Comparison of ENCODE assay signal across 10 cellular contexts in the genomic region with DNA sequence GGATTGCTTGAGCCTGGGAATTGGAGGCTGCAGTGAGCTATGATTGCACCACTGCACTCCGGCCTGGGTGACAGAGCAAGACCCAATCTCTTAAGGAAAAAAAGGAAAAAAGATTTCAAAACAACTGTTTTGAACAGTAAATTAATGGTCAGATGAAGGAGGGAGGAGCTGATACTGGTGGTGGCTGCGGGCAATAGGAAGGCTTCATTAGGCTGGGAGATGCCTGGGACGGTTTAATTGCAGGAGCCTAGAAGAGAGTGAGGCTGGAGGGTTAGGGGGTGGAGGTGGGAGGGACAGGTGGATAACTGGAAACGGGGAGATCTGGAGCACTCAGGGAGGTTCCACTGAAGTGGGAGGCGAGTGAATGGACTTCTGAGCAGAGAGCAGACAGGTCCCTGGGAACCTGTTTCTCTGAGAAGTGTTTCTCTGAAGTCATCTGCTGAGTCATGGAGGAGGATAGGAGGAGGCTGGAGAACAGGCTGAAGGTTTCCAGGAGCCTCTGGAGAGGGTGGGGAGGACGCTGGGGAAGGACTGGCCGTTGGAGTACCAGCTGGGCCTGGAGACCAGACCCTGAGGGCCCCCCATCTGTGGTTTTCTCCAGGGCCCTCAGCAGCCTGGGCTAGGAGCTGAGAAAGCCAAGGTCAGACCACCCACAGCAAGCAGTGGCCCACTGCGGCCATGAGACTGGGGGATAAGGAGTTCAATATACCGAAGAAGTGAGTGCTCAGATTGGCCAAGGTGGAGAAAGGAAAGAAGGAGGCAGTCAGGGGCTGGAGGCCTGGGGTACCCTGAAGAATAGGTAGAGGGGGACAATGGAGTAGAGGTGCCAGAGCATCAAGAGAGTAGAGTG. TPM values are rescaled to one million over a fixed set of nuclear protein-coding genes. Genes with fewer than 3 reads are reported as not detected.
A peak's percentile ranks its signal among the peaks of the same experiment; 100 is the strongest.
DNase-seq lines count a peak whose midpoint lies in the region; ATAC-seq, FAIRE-seq and TF ChIP-seq lines count a peak whose summit lies in the region.
"Had no signal": no experiment of that assay in that cellular context is flagged by ENCODE, and none has a peak within 500 bp of the region (broad histone marks: within the 10 kb centered on the region; RNA-seq: fewer than 3 reads in every experiment).

No MANE protein-coding gene starts in this region.

- DNase-seq in AG04450 (ENCODE audit: low read depth, low spot score) = peak; percentile 51
- DNase-seq in HPDE6-E6E7 (ENCODE audit: extremely low spot score) = peak; percentile 79
- peak; percentile 85 to 96 (median 88) for DNase-seq in K562 (ENCODE audit: extremely low read depth in 1 of 4, low spot score in 3 of 4)
- DNase-seq in HepG2 (ENCODE audit: low spot score) = no peak
- no peak for DNase-seq in GM12891 (ENCODE audit: insufficient read length, low spot score)
- DNase-seq in NCI-H2196 (lab: John Stamatoyannopoulos, UW; ENCODE audit: unreplicated experiment) = no peak
- no peak for DNase-seq in HuH-7.5 (ENCODE audit: low spot score)
- no peak for DNase-seq in KG1 (lab: John Stamatoyannopoulos, UW)
- DNase-seq: activated B cell treated with CpG ODN at 0.5 μM for 24 hours had no signal

- TF ChIP-seq EP300 in K562 (IDR thresholded peaks at IDR 0.05; ENCODE audit: low read length) (peak; percentile 78), HepG2 (IDR thresholded peaks at IDR 0.05; ENCODE audit: low read depth in 2 of 2, low read length in 2 of 2) (no peak), HepG2 (CRISPR knock-in tag; IDR thresholded peaks at IDR 0.05; ENCODE audit: borderline replicate concordance) (no peak)

- peaks cover 42 to 50% of the 10 kb centered on the region in 2 experiments for H3K4me1 ChIP-seq in K562 (replicated peaks in 1 of 2; ENCODE audit: control insufficient read depth in 2 of 2, insufficient read depth in 2 of 2, low read length in 2 of 2)
- peaks cover 38% of the 10 kb centered on the region for H3K4me1 ChIP-seq in HepG2 (ENCODE audit: insufficient read depth, low read length)

- H2AFZ ChIP-seq in K562 (ENCODE audit: low read depth, low read length) (peak overlapping the region; percentile 96), HepG2 (ENCODE audit: low read length) (no peak overlapping the region)

- CTCF ChIA-PET in AG04450 (lab: Charles Lee) = interaction anchor here (0.9 kb wide), 1 partner anchor 12 kb away, joined by 8 read pairs; no protein-coding TSS in a partner anchor
- CTCF ChIA-PET in K562 (lab: Yijun Ruan, JAX; ENCODE audit: low intra/inter-chr PET ratio) = interaction anchor here (0.6 kb wide), 1 partner anchor 85 kb away, joined by 4 read pairs; no protein-coding TSS in a partner anchor
- CTCF ChIA-PET in HepG2 (lab: Yijun Ruan, JAX; ENCODE audit: low intra/inter-chr PET ratio, low total read pairs) = no interaction called here

- FAIRE-seq in K562 (lab: Jason Lieb, UNC) (peak; percentile 99), HepG2 (lab: Jason Lieb, UNC) (no peak), GM12891 (lab: Jason Lieb, UNC) (no peak)

- peak; percentile 84 for TF ChIP-seq POLR2A in K562 (conservative IDR thresholded peaks at IDR 0.05)
- no peak for TF ChIP-seq POLR2A in HepG2 (IDR thresholded peaks at IDR 0.05; ENCODE audit: insufficient read depth in 1 of 2, low read depth in 2 of 2, low read length in 2 of 2)
- TF ChIP-seq POLR2A in GM12891 (IDR thresholded peaks at IDR 0.05; ENCODE audit: low read depth, low read length) = no peak

- H3K9me3 ChIP-seq in AG04450 (ENCODE audit: control insufficient read depth, insufficient read depth, low read length) (no peaks in the 10 kb centered on the region), K562 (replicated peaks; ENCODE audit: control insufficient read depth, insufficient read depth, low read depth, low read length) (no peaks in the 10 kb centered on the region), HepG2 (ENCODE audit: low read length) (no peaks in the 10 kb centered on the region)

- no peaks in the 10 kb centered on the region for H3K9me1 ChIP-seq in K562 (ENCODE audit: control insufficient read depth, insufficient read depth, low read length)

- H3K79me2 ChIP-seq in K562 (ENCODE audit: control insufficient read depth, insufficient read depth, low read length) (0 out of 3 replicates have a peak, but pooled peaks cover 2% of the 10 kb centered on the region), HepG2 (ENCODE audit: insufficient read depth, low read length) (no peaks in the 10 kb centered on the region)

- peak overlapping the region; percentile 67 for H3K4me2 ChIP-seq in K562 (ENCODE audit: insufficient read depth, low read length)
- H3K4me2 ChIP-seq in HepG2 (ENCODE audit: low read depth, low read length) = no peak overlapping the region

- TF ChIP-seq RAD21 in K562 (CRISPR knock-in tag; conservative IDR thresholded peaks at IDR 0.05 in 1 of 2, IDR thresholded peaks at IDR 0.05 in 1 of 2) (0 out of 4 replicates have a peak, but pooled peaks of 1 of the 2 experiments have one; percentile 14), HepG2 (CRISPR knock-in tag; IDR thresholded peaks at IDR 0.05) (no peak)

- intact Hi-C loops in K562 (cut with micrococcal nuclease) = no loop called here
- intact Hi-C loops in HepG2 (cut with micrococcal nuclease; ENCODE audit: unreplicated experiment) = no loop called here

- H3K27ac ChIP-seq in AG04450 (ENCODE audit: low read depth, low read length) = peak overlapping the region; percentile 52
- H3K27ac ChIP-seq in K562 (ENCODE audit: extremely low read depth, low read depth, low read length) = peak overlapping the region; percentile 94
- H3K27ac ChIP-seq in HepG2 (ENCODE audit: extremely low read length, insufficient read depth, low read length) = no peak overlapping the region

- no peaks in the 10 kb centered on the region for H4K20me1 ChIP-seq in K562 (replicated peaks; ENCODE audit: control insufficient read depth, insufficient read depth, low read length)
- H4K20me1 ChIP-seq in HepG2 (ENCODE audit: insufficient read depth, low read length) = no peaks in the 10 kb centered on the region

- no peaks in the 10 kb centered on the region for H3K36me3 ChIP-seq in K562 (ENCODE audit: control insufficient read depth, insufficient read depth, low read length)
- H3K36me3 ChIP-seq in HepG2 (replicated peaks in 1 of 2; ENCODE audit: control insufficient read depth in 1 of 2, insufficient read depth in 2 of 2, low read length in 2 of 2) = no peaks in the 10 kb centered on the region

- WGBS in K562 (ENCODE audit: insufficient coverage, low coverage, missing lambda C conversion rate) = 12% methylated on average over 9 of the region's 9 CpGs
- WGBS in HepG2 (ENCODE audit: low lambda C conversion rate) = 41% methylated on average over 9 of the region's 9 CpGs

- H3K27me3 ChIP-seq in AG04450 (ENCODE audit: control insufficient read depth, insufficient read depth, low read length) (no peaks in the 10 kb centered on the region), K562 (ENCODE audit: control insufficient read depth in 2 of 2, insufficient read depth in 2 of 2, low read length in 2 of 2) (no peaks in the 10 kb centered on the region), HepG2 (ENCODE audit: control insufficient read depth in 1 of 2, insufficient read depth in 2 of 2, low read length in 2 of 2) (peaks cover 2 to 4% of the 10 kb centered on the region in 2 experiments; a peak in 1 of 5 replicates)

- H3K4me3 ChIP-seq in AG04450 (ENCODE audit: low read depth, low read length) (no peak overlapping the region), K562 (peak overlapping the region; percentile 8; the same call in 1 of the 2 replicates), HepG2 (replicated peaks in 1 of 3; ENCODE audit: insufficient read depth in 1 of 3, low read depth in 2 of 3, low read length in 3 of 3) (no peak overlapping the region)

- H3K9ac ChIP-seq in K562 (ENCODE audit: insufficient read depth in 1 of 2, low read depth in 2 of 2, low read length in 2 of 2) (peak overlapping the region; percentile 84 to 88), HepG2 (ENCODE audit: insufficient read depth, low read depth, low read length) (no peak overlapping the region)

- ATAC-seq in K562 (peak; percentile 98), HepG2 (no peak)
- ATAC-seq: sciatic nerve had no signal

- in situ Hi-C loops in K562 (cut with MboI) (no loop called here), HepG2 (cut with HindIII; ENCODE audit: extremely low pct_ligation_motif_present, low pct_unique_long_range_greater_than_20kb) (no loop called here)

- POLR2A ChIA-PET in AG04450 (lab: Yijun Ruan, JAX) (interaction anchor here (0.9 kb wide), 1 partner anchor 15 kb away, joined by 11 read pairs; a partner anchor contains a TSS), K562 (lab: Yijun Ruan, JAX) (interaction anchor here (0.6 to 2.0 kb wide), 7 partner anchors 9 to 38 kb away, joined by 3 to 8 read pairs (median 4); a partner anchor contains a TSS), HepG2 (lab: Yijun Ruan, JAX) (interaction anchor here (1.1 to 1.6 kb wide), 2 partner anchors 14 to 35 kb away, joined by 3 to 6 read pairs; a partner anchor contains a TSS)

- no peak for TF ChIP-seq CTCF in AG04450 (IDR thresholded peaks at IDR 0.05; ENCODE audit: low read depth, low read length)
- TF ChIP-seq CTCF in K562 (IDR thresholded peaks at IDR 0.05 in 2 of 3, conservative IDR thresholded peaks at IDR 0.05 in 1 of 3; ENCODE audit: insufficient read depth in 2 of 3, low read depth in 1 of 3, low read length in 3 of 3) = no peak
- no peak for TF ChIP-seq CTCF in HepG2 (CRISPR knock-in tag; IDR thresholded peaks at IDR 0.05)

- BruUV-seq in K562 (replicated peaks; lab: Mats Ljungman, UMichigan) (TSS peak; percentile 66), HepG2 (replicated peaks; lab: Mats Ljungman, UMichigan) (no TSS peak)

RNA-seq across cellular contexts. Expression of a gene that starts 14.4 kb away (rescaled TPM):
- polyA plus RNA-seq in AG04450 (2011; rRNA removed) = 91.5 and 91.6 TPM in 2 replicates
- polyA minus RNA-seq in AG04450 (2011; rRNA and poly(A)+ RNA removed) = 117 and 129 TPM in 2 replicates
- 60.5 and 71.2 TPM in 2 replicates for total RNA-seq in K562 (2011; cell fraction: chromatin; rRNA removed; ENCODE audit: low replicate concordance)
- total RNA-seq in K562 (2011; cell fraction: nucleolus; rRNA removed) = 39.9 and 41.7 TPM in 2 replicates
- 59.5 and 77.9 TPM in 2 replicates for total RNA-seq in K562 (2011; cell fraction: nucleoplasm; rRNA removed)
- total RNA-seq in K562 (2014; rRNA removed) = 50.3 and 53.2 TPM in 2 replicates
- total RNA-seq in K562 (2014; rRNA removed; fragmentation: Illumina TruSeq; extraction: Trizol) = 144 and 155 TPM in 2 replicates
- total RNA-seq in K562 (2015; rRNA removed; fragmentation: Illumina TruSeq; extraction: Trizol) = 135 and 136 TPM in 2 replicates
- total RNA-seq in K562 (2021) = 238 and 246 TPM in 2 replicates
- 67.6 and 94.5 TPM in 2 replicates for polyA plus RNA-seq in K562 (2011; rRNA removed)
- polyA plus RNA-seq in K562 (2011; cell fraction: cytosol; rRNA removed) = 43.4 and 52.2 TPM in 2 replicates
- 30.1 and 40.2 TPM in 2 replicates for polyA plus RNA-seq in K562 (2011; cell fraction: nucleus; rRNA removed)
- polyA plus RNA-seq in K562 (2012) = 142 and 212 TPM in 2 replicates
- polyA plus RNA-seq in K562 (2014; fragmentation: Illumina TruSeq; extraction: Trizol) = 200 and 204 TPM in 2 replicates
- 10 to 100 TPM; 30.4 to 37.6 TPM for polyA plus RNA-seq in K562 (2014; fragmentation: Nextera tagmentation; extraction: Ambion mirVana)
- 74.9 and 83.6 TPM in 2 replicates for polyA plus RNA-seq in K562 (2014; rRNA removed)
- polyA minus RNA-seq in K562 (2011; rRNA and poly(A)+ RNA removed) = 142 and 187 TPM in 2 replicates
- 110 and 154 TPM in 2 replicates for polyA minus RNA-seq in K562 (2011; cell fraction: cytosol; rRNA and poly(A)+ RNA removed)
- 23.0 and 31.1 TPM in 2 replicates for polyA minus RNA-seq in K562 (2011; cell fraction: nucleus; rRNA and poly(A)+ RNA removed)
- total RNA-seq in HepG2 (2016; rRNA removed; fragmentation: Illumina TruSeq; extraction: Trizol) = 67.5 and 93.7 TPM in 2 replicates
- 7.9 and 9.3 TPM in 2 replicates for total RNA-seq in HepG2 (2016; cell fraction: cytosol; rRNA removed; fragmentation: Illumina TruSeq; extraction: Trizol; ENCODE audit: low read depth)
- 72.6 and 87.9 TPM in 2 replicates for total RNA-seq in HepG2 (2016; cell fraction: insoluble cytoplasmic fraction; rRNA removed; fragmentation: Illumina TruSeq; extraction: Trizol)
- 43.2 and 47.4 TPM in 2 replicates for total RNA-seq in HepG2 (2016; cell fraction: membrane; rRNA removed; fragmentation: Illumina TruSeq; extraction: Trizol)
- total RNA-seq in HepG2 (2016; cell fraction: nucleus; rRNA removed; fragmentation: Illumina TruSeq; extraction: Trizol) = 40.4 and 44.1 TPM in 2 replicates
- 36.7 and 36.9 TPM in 2 replicates for polyA plus RNA-seq in HepG2 (2011; rRNA removed)
- polyA plus RNA-seq in HepG2 (2011; cell fraction: cytosol; rRNA removed) = 18.0 and 24.8 TPM in 2 replicates
- polyA plus RNA-seq in HepG2 (2011; cell fraction: nucleus; rRNA removed) = 23.3 and 26.1 TPM in 2 replicates
- 82.2 and 83.9 TPM in 2 replicates for polyA plus RNA-seq in HepG2 (2012)
- 5.9 and 6.1 TPM in 2 replicates for polyA plus RNA-seq in HepG2 (2016; cell fraction: cytosol; fragmentation: Illumina TruSeq; extraction: Trizol; ENCODE audit: low read depth)
- polyA plus RNA-seq in HepG2 (2016; cell fraction: insoluble cytoplasmic fraction; fragmentation: Illumina TruSeq; extraction: Trizol; ENCODE audit: low read depth) = 125 and 130 TPM in 2 replicates
- polyA plus RNA-seq in HepG2 (2016; cell fraction: membrane; fragmentation: Illumina TruSeq; extraction: Trizol; ENCODE audit: low read depth) = 21.8 and 25.4 TPM in 2 replicates
- 69.2 and 70.0 TPM in 2 replicates for polyA plus RNA-seq in HepG2 (2016; cell fraction: nucleus; fragmentation: Illumina TruSeq; extraction: Trizol; ENCODE audit: insufficient read depth, low read depth)
- polyA minus RNA-seq in HepG2 (2011; rRNA and poly(A)+ RNA removed; ENCODE audit: low replicate concordance) = 56.5 and 77.8 TPM in 2 replicates
- polyA minus RNA-seq in HepG2 (2011; cell fraction: cytosol; rRNA and poly(A)+ RNA removed) = 55.6 and 57.6 TPM in 2 replicates
- 27.9 and 31.8 TPM in 2 replicates for polyA minus RNA-seq in HepG2 (2011; cell fraction: nucleus; rRNA and poly(A)+ RNA removed)
- polyA plus RNA-seq in GM12891 (2012; ENCODE audit: low read depth, missing spikeins) = 72.3 TPM

RNA-seq across cellular contexts. Expression of a gene that starts 36.3 kb away (rescaled TPM):
- polyA plus RNA-seq in AG04450 (2011; rRNA removed) (0.45 and 0.57 TPM in 2 replicates), K562 (2011; rRNA removed) (0.91 and 1.2 TPM in 2 replicates), K562 (2014; fragmentation: Illumina TruSeq; extraction: Trizol) (0.80 and 1.5 TPM in 2 replicates), K562 (2014; fragmentation: Nextera tagmentation; extraction: Ambion mirVana) (under 1 TPM in 1 of 2 experiments, not detected in 1; 0.06 TPM), K562 (2014; rRNA removed) (0.67 and 1.0 TPM in 2 replicates), HepG2 (2011; rRNA removed) (33.3 and 48.2 TPM in 2 replicates)
- polyA minus RNA-seq in AG04450 (2011; rRNA and poly(A)+ RNA removed) = 0.35 and 0.92 TPM in 2 replicates
- 0.74 and 1.7 TPM in 2 replicates for total RNA-seq in K562 (2011; cell fraction: chromatin; rRNA removed; ENCODE audit: low replicate concordance)
- total RNA-seq in K562 (2011; cell fraction: nucleolus; rRNA removed) = 2.6 and 3.0 TPM in 2 replicates
- 1.2 TPM in 2 replicates for total RNA-seq in K562 (2011; cell fraction: nucleoplasm; rRNA removed)
- total RNA-seq in K562 (2014; rRNA removed) (0.41 and 0.49 TPM in 2 replicates), K562 (2014; rRNA removed; fragmentation: Illumina TruSeq; extraction: Trizol) (0.19 and 0.65 TPM in 2 replicates), K562 (2015; rRNA removed; fragmentation: Illumina TruSeq; extraction: Trizol) (0.98 and 1.1 TPM in 2 replicates), K562 (2021) (0.98 and 1.2 TPM in 2 replicates), HepG2 (2016; rRNA removed; fragmentation: Illumina TruSeq; extraction: Trizol) (32.3 and 63.8 TPM in 2 replicates)
- polyA plus RNA-seq in K562 (2011; cell fraction: cytosol; rRNA removed) = 0.71 and 2.0 TPM in 2 replicates
- 1.8 and 2.8 TPM in 2 replicates for polyA plus RNA-seq in K562 (2011; cell fraction: nucleus; rRNA removed)
- polyA plus RNA-seq in K562 (2012) = 1.9 and 4.0 TPM in 2 replicates
- 0.30 and 0.53 TPM in 2 replicates for polyA minus RNA-seq in K562 (2011; rRNA and poly(A)+ RNA removed)
- polyA minus RNA-seq in K562 (2011; cell fraction: cytosol; rRNA and poly(A)+ RNA removed) = 0.55 and 0.76 TPM in 2 replicates
- 0.27 TPM in 1 of 2 replicates, not detected in the other for polyA minus RNA-seq in K562 (2011; cell fraction: nucleus; rRNA and poly(A)+ RNA removed)
- 7.6 and 8.8 TPM in 2 replicates for total RNA-seq in HepG2 (2016; cell fraction: cytosol; rRNA removed; fragmentation: Illumina TruSeq; extraction: Trizol; ENCODE audit: low read depth)
- total RNA-seq in HepG2 (2016; cell fraction: insoluble cytoplasmic fraction; rRNA removed; fragmentation: Illumina TruSeq; extraction: Trizol) = 34.6 and 61.6 TPM in 2 replicates
- total RNA-seq in HepG2 (2016; cell fraction: membrane; rRNA removed; fragmentation: Illumina TruSeq; extraction: Trizol) = 25.9 and 27.1 TPM in 2 replicates
- 48.0 and 57.4 TPM in 2 replicates for total RNA-seq in HepG2 (2016; cell fraction: nucleus; rRNA removed; fragmentation: Illumina TruSeq; extraction: Trizol)
- 37.9 and 40.0 TPM in 2 replicates for polyA plus RNA-seq in HepG2 (2011; cell fraction: cytosol; rRNA removed)
- 48.0 and 53.5 TPM in 2 replicates for polyA plus RNA-seq in HepG2 (2011; cell fraction: nucleus; rRNA removed)
- polyA plus RNA-seq in HepG2 (2012) = 16.6 and 28.9 TPM in 2 replicates
- polyA plus RNA-seq in HepG2 (2016; cell fraction: cytosol; fragmentation: Illumina TruSeq; extraction: Trizol; ENCODE audit: low read depth) = 6.9 and 7.7 TPM in 2 replicates
- polyA plus RNA-seq in HepG2 (2016; cell fraction: insoluble cytoplasmic fraction; fragmentation: Illumina TruSeq; extraction: Trizol; ENCODE audit: low read depth) = 34.3 and 36.7 TPM in 2 replicates
- 21.4 and 22.0 TPM in 2 replicates for polyA plus RNA-seq in HepG2 (2016; cell fraction: membrane; fragmentation: Illumina TruSeq; extraction: Trizol; ENCODE audit: low read depth)
- polyA plus RNA-seq in HepG2 (2016; cell fraction: nucleus; fragmentation: Illumina TruSeq; extraction: Trizol; ENCODE audit: insufficient read depth, low read depth) = 116 and 122 TPM in 2 replicates
- polyA minus RNA-seq in HepG2 (2011; rRNA and poly(A)+ RNA removed; ENCODE audit: low replicate concordance) = 2.6 and 50.7 TPM in 2 replicates
- 11.6 and 15.7 TPM in 2 replicates for polyA minus RNA-seq in HepG2 (2011; cell fraction: cytosol; rRNA and poly(A)+ RNA removed)
- 7.5 and 10.8 TPM in 2 replicates for polyA minus RNA-seq in HepG2 (2011; cell fraction: nucleus; rRNA and poly(A)+ RNA removed)
- polyA plus RNA-seq in GM12891 (2012; ENCODE audit: low read depth, missing spikeins) = 0.41 TPM

RNA-seq across cellular contexts. Expression of a gene that starts 51.5 kb away (rescaled TPM):
- polyA plus RNA-seq in AG04450 (2011; rRNA removed) (0.63 and 1.0 TPM in 2 replicates), K562 (2011; rRNA removed) (2.4 and 8.1 TPM in 2 replicates), K562 (2014; fragmentation: Illumina TruSeq; extraction: Trizol) (3.5 and 3.8 TPM in 2 replicates), K562 (2014; fragmentation: Nextera tagmentation; extraction: Ambion mirVana) (1 to 10 TPM; 2.0 to 2.8 TPM), K562 (2014; rRNA removed) (1.4 and 3.7 TPM in 2 replicates), HepG2 (2011; rRNA removed) (not detected in 2 replicates)
- 0.56 and 2.3 TPM in 2 replicates for polyA minus RNA-seq in AG04450 (2011; rRNA and poly(A)+ RNA removed)
- total RNA-seq in K562 (2011; cell fraction: chromatin; rRNA removed; ENCODE audit: low replicate concordance) = 2.2 and 6.3 TPM in 2 replicates
- 6.0 and 6.3 TPM in 2 replicates for total RNA-seq in K562 (2011; cell fraction: nucleolus; rRNA removed)
- total RNA-seq in K562 (2011; cell fraction: nucleoplasm; rRNA removed) = 4.5 and 6.0 TPM in 2 replicates
- total RNA-seq in K562 (2014; rRNA removed) (2.5 and 3.8 TPM in 2 replicates), K562 (2014; rRNA removed; fragmentation: Illumina TruSeq; extraction: Trizol) (1.5 and 2.3 TPM in 2 replicates), K562 (2015; rRNA removed; fragmentation: Illumina TruSeq; extraction: Trizol) (2.8 and 2.9 TPM in 2 replicates), K562 (2021) (2.3 and 3.9 TPM in 2 replicates), HepG2 (2016; rRNA removed; fragmentation: Illumina TruSeq; extraction: Trizol) (not detected in 2 replicates)
- 8.3 and 10.1 TPM in 2 replicates for polyA plus RNA-seq in K562 (2011; cell fraction: cytosol; rRNA removed)
- polyA plus RNA-seq in K562 (2011; cell fraction: nucleus; rRNA removed) = 3.7 and 5.1 TPM in 2 replicates
- polyA plus RNA-seq in K562 (2012) = 3.5 and 13.7 TPM in 2 replicates
- 5.2 and 5.3 TPM in 2 replicates for polyA minus RNA-seq in K562 (2011; rRNA and poly(A)+ RNA removed)
- 4.2 and 12.3 TPM in 2 replicates for polyA minus RNA-seq in K562 (2011; cell fraction: cytosol; rRNA and poly(A)+ RNA removed)
- polyA minus RNA-seq in K562 (2011; cell fraction: nucleus; rRNA and poly(A)+ RNA removed) = 3.1 and 3.8 TPM in 2 replicates
- 1.5 TPM in 1 of 2 replicates, not detected in the other for total RNA-seq in HepG2 (2016; cell fraction: cytosol; rRNA removed; fragmentation: Illumina TruSeq; extraction: Trizol; ENCODE audit: low read depth)
- total RNA-seq in HepG2 (2016; cell fraction: insoluble cytoplasmic fraction; rRNA removed; fragmentation: Illumina TruSeq; extraction: Trizol) = 1.2 TPM in 1 of 2 replicates, not detected in the other
- total RNA-seq in HepG2 (2016; cell fraction: membrane; rRNA removed; fragmentation: Illumina TruSeq; extraction: Trizol) = 2.2 TPM in 1 of 2 replicates, not detected in the other
- not detected in 2 replicates for total RNA-seq in HepG2 (2016; cell fraction: nucleus; rRNA removed; fragmentation: Illumina TruSeq; extraction: Trizol)
- polyA plus RNA-seq in HepG2 (2011; cell fraction: cytosol; rRNA removed) = not detected in 2 replicates
- not detected in 2 replicates for polyA plus RNA-seq in HepG2 (2011; cell fraction: nucleus; rRNA removed)
- polyA plus RNA-seq in HepG2 (2012) = not detected in 2 replicates
- polyA plus RNA-seq in HepG2 (2016; cell fraction: cytosol; fragmentation: Illumina TruSeq; extraction: Trizol; ENCODE audit: low read depth) = not detected in 2 replicates
- polyA plus RNA-seq in HepG2 (2016; cell fraction: insoluble cytoplasmic fraction; fragmentation: Illumina TruSeq; extraction: Trizol; ENCODE audit: low read depth) = not detected in 2 replicates
- polyA plus RNA-seq in HepG2 (2016; cell fraction: membrane; fragmentation: Illumina TruSeq; extraction: Trizol; ENCODE audit: low read depth) = not detected in 2 replicates
- not detected in 2 replicates for polyA plus RNA-seq in HepG2 (2016; cell fraction: nucleus; fragmentation: Illumina TruSeq; extraction: Trizol; ENCODE audit: insufficient read depth, low read depth)
- 0.80 and 89.9 TPM in 2 replicates for polyA minus RNA-seq in HepG2 (2011; rRNA and poly(A)+ RNA removed; ENCODE audit: low replicate concordance)
- not detected in 2 replicates for polyA minus RNA-seq in HepG2 (2011; cell fraction: cytosol; rRNA and poly(A)+ RNA removed)
- polyA minus RNA-seq in HepG2 (2011; cell fraction: nucleus; rRNA and poly(A)+ RNA removed) = not detected in 2 replicates
- 3.6 TPM for polyA plus RNA-seq in GM12891 (2012; ENCODE audit: low read depth, missing spikeins)

Comparison
In these comparisons a context has a peak if more than half of its experiments do, and no peak if none do; other contexts are left out.
1. DNase-seq: peak in AG04450 (single experiment), HPDE6-E6E7 (single experiment) and K562 (4 of 4); none in HepG2 (single experiment), GM12891 (single experiment), NCI-H2196 (single experiment), HuH-7.5 (single experiment) and KG1 (single experiment).